Comparison of ENCODE assay signal across 12 cellular contexts in the genomic region with DNA sequence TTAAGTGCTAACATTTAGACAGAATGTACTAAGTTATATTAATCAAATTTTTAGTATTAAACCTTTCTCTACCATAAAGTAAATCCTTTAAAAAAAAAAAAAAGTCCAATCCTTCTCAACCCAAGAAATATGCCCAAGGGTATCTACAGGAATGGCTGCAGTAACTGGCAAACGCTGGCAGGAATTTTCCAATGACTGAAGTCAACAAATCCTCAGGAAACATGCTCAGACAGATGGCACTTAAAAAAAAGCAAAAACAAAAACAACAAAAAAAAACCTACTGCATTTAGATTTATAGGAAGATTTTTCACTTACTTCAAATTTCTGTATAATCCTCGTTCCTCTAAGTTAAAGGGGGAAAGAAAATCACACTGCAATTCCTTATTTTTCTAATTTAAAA. TPM values are rescaled to one million over a fixed set of nuclear protein-coding genes. Genes with fewer than 3 reads are reported as not detected.
DNase-seq lines count a peak whose midpoint lies in the region; ATAC-seq and TF ChIP-seq lines count a peak whose summit lies in the region.
"Had no signal": no experiment of that assay in that cellular context is flagged by ENCODE, and none has a peak within 500 bp of the region (broad histone marks: within the 10 kb centered on the region; RNA-seq: fewer than 3 reads in every experiment).

No MANE protein-coding gene starts in this region.

- H3K4me2 ChIP-seq in mesendoderm (ENCODE audit: low read length), result no peak overlapping the region

- H3K9me3 ChIP-seq in thoracic aorta, result no peaks in the 10 kb centered on the region

- H2BK5ac ChIP-seq in mesendoderm (ENCODE audit: low read length), result no peak overlapping the region

- peak; percentile 30 for DNase-seq in DMS53 (lab: John Stamatoyannopoulos, UW)
- DNase-seq in DMS53 treated with DMSO at 0.1 percent for 48 hours (lab: John Stamatoyannopoulos, UW; ENCODE audit: unreplicated experiment), result no peak
- DNase-seq in choroid plexus epithelial cell (ENCODE audit: low read depth), result no peak
- peak; percentile 52 for DNase-seq in mesendoderm
- DNase-seq in thoracic aorta (ENCODE audit: low spot score), result no peak
- DNase-seq in AG08395 (ENCODE audit: low spot score), result no peak
- DNase-seq: dorsolateral prefrontal cortex; GF-D8; NCI-H446 treated with DMSO at 0.1 percent for 48 hours; stimulated activated CD4-positive, alpha-beta T cell treated with anti-CD3 and anti-CD28 coated beads, Interleukin-15, amount 100 ng/mL, for 24 hours had no signal

- peak overlapping the region; percentile 74 for H2BK15ac ChIP-seq in mesendoderm (replicated peaks; ENCODE audit: low read depth)

- H2BK120ac ChIP-seq in mesendoderm (ENCODE audit: low read depth, low read length), result no peak overlapping the region

- no peak overlapping the region for H3K9ac ChIP-seq in mesendoderm (ENCODE audit: low read length)

- no peak overlapping the region for H3K27ac ChIP-seq in mesendoderm (ENCODE audit: low read depth, low read length)
- H3K27ac ChIP-seq in thoracic aorta, result peak overlapping the region; percentile 86 to 87

- H3K4me1 ChIP-seq in mesendoderm (ENCODE audit: control insufficient read depth, low read depth, low read length) (peaks cover 9% of the 10 kb centered on the region), thoracic aorta (ENCODE audit: control insufficient read depth in 1 of 2, low read depth in 2 of 2) (peaks cover 28 to 68% of the 10 kb centered on the region in 2 donors)

- H3K56ac ChIP-seq in mesendoderm (ENCODE audit: low read length), result no peak overlapping the region

- no peak overlapping the region for H3K18ac ChIP-seq in mesendoderm (ENCODE audit: low read length)

- no peak overlapping the region for H4K8ac ChIP-seq in mesendoderm (ENCODE audit: low read depth, low read length)

- ATAC-seq in thoracic aorta (ENCODE audit: insufficient number of reproducible peaks, low FRiP score, low read depth) (no peak), HG03108 (IDR thresholded peaks at IDR 0.05; ENCODE audit: unreplicated experiment) (no peak), HG03342 (IDR thresholded peaks at IDR 0.05; ENCODE audit: unreplicated experiment) (no peak)

- H3K4ac ChIP-seq in mesendoderm (ENCODE audit: low read depth, low read length), result no peak overlapping the region

- H3K27me3 ChIP-seq in mesendoderm (ENCODE audit: insufficient read depth, low read length, poor library complexity), result no peaks in the 10 kb centered on the region
- no peaks in the 10 kb centered on the region for H3K27me3 ChIP-seq in thoracic aorta (replicated peaks; ENCODE audit: insufficient read depth)

- TF ChIP-seq CTCF in choroid plexus epithelial cell (conservative IDR thresholded peaks at IDR 0.05; ENCODE audit: low read depth, low read length), result no peak
- TF ChIP-seq CTCF in thoracic aorta (IDR thresholded peaks at IDR 0.05), result no peak

- no peaks in the 10 kb centered on the region for H3K79me1 ChIP-seq in mesendoderm (ENCODE audit: low read length)

- WGBS in mesendoderm (ENCODE audit: extremely low coverage, insufficient coverage, low lambda C conversion rate), result no CpG with 5 or more reads among the region's 2 CpGs

- no peak overlapping the region for H3K23ac ChIP-seq in mesendoderm (ENCODE audit: low read length)

- peak overlapping the region; percentile 51 for H3K4me3 ChIP-seq in choroid plexus epithelial cell (ENCODE audit: low read depth, low read length)
- H3K4me3 ChIP-seq in mesendoderm (ENCODE audit: low read length), result no peak overlapping the region
- peak overlapping the region; percentile 71 for H3K4me3 ChIP-seq in thoracic aorta

- peaks cover 7% of the 10 kb centered on the region for H3K79me2 ChIP-seq in mesendoderm (ENCODE audit: control insufficient read depth, insufficient read depth, low read length)

- H2AK5ac ChIP-seq in mesendoderm (ENCODE audit: low read length), result no peak overlapping the region

- H3K36me3 ChIP-seq in mesendoderm (ENCODE audit: control insufficient read depth, insufficient read depth, low read length) (no peaks in the 10 kb centered on the region), thoracic aorta (no peaks in the 10 kb centered on the region)

- H4K5ac ChIP-seq in mesendoderm (ENCODE audit: low read length), result no peak overlapping the region

RNA-seq across cellular contexts. Expression of a gene that starts 0.7 kb away (rescaled TPM):
- 15.3 TPM for polyA plus RNA-seq in mesendoderm (2013, experiment 1 of 2)
- polyA plus RNA-seq in mesendoderm (2013, experiment 2 of 2), result 15.0 TPM
- total RNA-seq in thoracic aorta, result 100 to 1,000 TPM; 349 to 483 TPM

Comparison
In these comparisons a context has a peak if more than half of its experiments do, and no peak if none do; other contexts are left out.
1. DNase-seq: peak in DMS53 (single experiment) and mesendoderm (single experiment); none in DMS53 treated with DMSO at 0.1 percent for 48 hours (single experiment), choroid plexus epithelial cell (single experiment), thoracic aorta (single experiment) and AG08395 (single experiment).